Comparison of ENCODE assay signal across 21 cellular contexts in genomic region chr6:90362273-90362672, GRCh38.
DNase-seq lines count a peak whose midpoint lies in the region; ATAC-seq and TF ChIP-seq lines count a peak whose summit lies in the region.
"Had no signal": no experiment of that assay in that cellular context is flagged by ENCODE, and none has a peak within 500 bp of the region (broad histone marks: within the 10 kb centered on the region; RNA-seq: fewer than 3 reads in every experiment).

No MANE protein-coding gene starts in this region.

- WGBS in psoas muscle, 3 donors, result 22 to 33% (median 26%) methylated on average over 3 of the region's 3 CpGs

- TF ChIP-seq CTCF in right atrium auricular region (IDR thresholded peaks at IDR 0.05) (no peak), left ventricle myocardium inferior (IDR thresholded peaks at IDR 0.05; ENCODE audit: borderline replicate concordance) (no peak), brain (conservative IDR thresholded peaks at IDR 0.05) (no peak), psoas muscle (IDR thresholded peaks at IDR 0.05) (no peak), gastrocnemius medialis (IDR thresholded peaks at IDR 0.05 in 4 of 5, conservative IDR thresholded peaks at IDR 0.05 in 1 of 5) (no peak)

- H3K4me1 ChIP-seq in right atrium auricular region (no peaks in the 10 kb centered on the region), left ventricle myocardium inferior (no peaks in the 10 kb centered on the region), psoas muscle (no peaks in the 10 kb centered on the region), gastrocnemius medialis (no peaks in the 10 kb centered on the region)
- H3K4me1 ChIP-seq: upper lobe of right lung had no signal

- H3K27me3 ChIP-seq in right atrium auricular region, result no peaks in the 10 kb centered on the region
- no peaks in the 10 kb centered on the region for H3K27me3 ChIP-seq in left ventricle myocardium inferior (ENCODE audit: low read depth)
- H3K27me3 ChIP-seq in psoas muscle (ENCODE audit: insufficient read depth in 3 of 3, low read length in 2 of 3), result no peaks in the 10 kb centered on the region
- H3K27me3 ChIP-seq in gastrocnemius medialis, result no peaks in the 10 kb centered on the region
- H3K27me3 ChIP-seq: upper lobe of right lung had no signal

- H3K36me3 Mint-ChIP-seq in brain, result no peaks in the 10 kb centered on the region

- intact Hi-C loops in left ventricle myocardium inferior (cut with micrococcal nuclease), result no loop called here
- intact Hi-C loops in psoas muscle (cut with DNase I), result loop anchor here in 1 of 2 donors (5.0 kb wide), 1 partner anchor 60 kb away; no protein-coding TSS in a partner anchor
- intact Hi-C loops in gastrocnemius medialis (cut with DNase I; ENCODE audit: low total_unique reads), result no loop called here

- peak; percentile 69 for DNase-seq in right atrium auricular region (ENCODE audit: low spot score)
- no peak for DNase-seq in left ventricle myocardium inferior
- DNase-seq in inferior parietal cortex (ENCODE audit: extremely low spot score), result peak; percentile 62
- no peak for DNase-seq in psoas muscle
- DNase-seq in stimulated activated naive CD4-positive, alpha-beta T cell (lab: John Stamatoyannopoulos, UW), result no peak
- no peak for DNase-seq in gastrocnemius medialis
- DNase-seq in DMS114 treated with DMSO at 0.1 percent for 48 hours (lab: John Stamatoyannopoulos, UW; ENCODE audit: unreplicated experiment), result no peak
- DNase-seq: activated CD4-positive, CD25-positive, alpha-beta regulatory T cell treated with anti-CD3 and anti-CD28 coated beads, Interleukin-2, amount 50 U/mL, for 72 hours; aorta; CD4-positive, alpha-beta T cell; EL; KG1; left colon; NCI-H1092 treated with DMSO at 0.1 percent for 48 hours; SIG-M5; stimulated activated CD4-positive, alpha-beta T cell treated with anti-CD3 and anti-CD28 coated beads, Interleukin-12 subunit alpha, Interleukin-12 subunit beta, amount 100 ng/mL, for 4 hours; stimulated activated naive CD4-positive, alpha-beta T cell treated with Interleukin-2 at 50 U/mL for 16 hours; T-helper 9 cell; upper lobe of right lung had no signal

- no peak overlapping the region for H3K4me3 ChIP-seq in right atrium auricular region
- no peak overlapping the region for H3K4me3 ChIP-seq in left ventricle myocardium inferior
- no peak overlapping the region for H3K4me3 ChIP-seq in psoas muscle
- no peak overlapping the region for H3K4me3 ChIP-seq in gastrocnemius medialis
- H3K4me3 ChIP-seq: upper lobe of right lung had no signal

- H3K9me3 ChIP-seq in right atrium auricular region, result no peaks in the 10 kb centered on the region
- no peaks in the 10 kb centered on the region for H3K9me3 ChIP-seq in left ventricle myocardium inferior (replicated peaks)
- H3K9me3 ChIP-seq in psoas muscle, result no peaks in the 10 kb centered on the region
- H3K9me3 ChIP-seq in gastrocnemius medialis, result no peaks in the 10 kb centered on the region
- H3K9me3 ChIP-seq: upper lobe of right lung had no signal

- peaks cover 8% of the 10 kb centered on the region for H3K27me3 Mint-ChIP-seq in brain
- H3K27me3 Mint-ChIP-seq: CD4-positive, alpha-beta T cell had no signal

- peaks cover 0 to 4% (median 3%) of the 10 kb centered on the region in 5 experiments for H3K9me3 Mint-ChIP-seq in brain
- H3K9me3 Mint-ChIP-seq: CD4-positive, alpha-beta T cell had no signal

- H3K27ac ChIP-seq in right atrium auricular region, result no peak overlapping the region
- H3K27ac ChIP-seq in left ventricle myocardium inferior (replicated peaks), result no peak overlapping the region
- no peak overlapping the region for H3K27ac ChIP-seq in psoas muscle
- no peak overlapping the region for H3K27ac ChIP-seq in gastrocnemius medialis
- H3K27ac ChIP-seq: upper lobe of right lung had no signal

- H3K36me3 ChIP-seq in right atrium auricular region (no peaks in the 10 kb centered on the region), left ventricle myocardium inferior (no peaks in the 10 kb centered on the region), psoas muscle (ENCODE audit: insufficient read depth in 1 of 2, low read depth in 1 of 2) (no peaks in the 10 kb centered on the region), gastrocnemius medialis (no peaks in the 10 kb centered on the region)
- H3K36me3 ChIP-seq: upper lobe of right lung had no signal

- H3K4me3 Mint-ChIP-seq in brain, result peak overlapping the region in 3 of 5 experiments; percentile 44 to 69 (median 54)
- H3K4me3 Mint-ChIP-seq: CD4-positive, alpha-beta T cell had no signal

- peaks cover 45% of the 10 kb centered on the region for H3K4me1 Mint-ChIP-seq in brain

- no peak for TF ChIP-seq POLR2A in gastrocnemius medialis (IDR thresholded peaks at IDR 0.05)

- no peak for ATAC-seq in psoas muscle
- no peak for ATAC-seq in gastrocnemius medialis
- ATAC-seq: esophagus mucosa, left colon, upper lobe of right lung had no signal

- in situ Hi-C loops in gastrocnemius medialis (cut with MboI; ENCODE audit: low sequenced_read_pairs in 4 of 4), result loop anchor here in 1 of 4 donors (10.0 kb wide), 1 partner anchor 387 kb away; no protein-coding TSS in a partner anchor

- H3K27ac Mint-ChIP-seq in brain, result peak overlapping the region; percentile 57 to 99 (median 90)
- H3K27ac Mint-ChIP-seq: CD4-positive, alpha-beta T cell had no signal

Comparison
In these comparisons a context has a peak if more than half of its experiments do, and no peak if none do; other contexts are left out.
1. DNase-seq: peak in right atrium auricular region (single experiment) and inferior parietal cortex (single experiment); none in left ventricle myocardium inferior (single experiment), psoas muscle (0 of 2), stimulated activated naive CD4-positive, alpha-beta T cell (0 of 6), gastrocnemius medialis (0 of 2) and DMS114 treated with DMSO at 0.1 percent for 48 hours (single experiment).